Comparison of ENCODE assay signal across 28 cellular contexts in the genomic region with DNA sequence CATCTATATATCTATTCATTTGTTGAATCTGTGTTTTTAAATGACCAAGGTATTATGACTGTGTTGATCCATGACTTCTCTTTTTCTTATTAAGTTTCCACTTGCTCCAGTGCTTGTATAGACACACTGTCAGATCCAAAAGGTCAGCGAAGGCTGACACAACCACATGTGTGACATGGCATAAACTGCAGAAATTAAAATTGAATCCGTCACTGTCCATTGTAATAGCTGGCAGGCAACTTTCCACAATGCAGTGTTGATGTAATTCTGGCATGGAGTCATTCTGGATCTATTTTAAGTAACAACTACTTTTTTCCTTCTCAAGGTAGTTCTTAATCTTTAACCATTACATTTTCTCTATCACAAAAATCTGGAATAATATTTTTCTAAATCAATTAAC.
A peak's percentile ranks its signal among the peaks of the same experiment; 100 is the strongest.
DNase-seq lines count a peak whose midpoint lies in the region; ATAC-seq and TF ChIP-seq lines count a peak whose summit lies in the region.
"Had no signal": no experiment of that assay in that cellular context is flagged by ENCODE, and none has a peak within 500 bp of the region (broad histone marks: within the 10 kb centered on the region; RNA-seq: fewer than 3 reads in every experiment).

No MANE protein-coding gene starts in this region.

- no peak for TF ChIP-seq CTCF in fibroblast of mammary gland (conservative IDR thresholded peaks at IDR 0.05; ENCODE audit: control insufficient read depth, insufficient read depth, low read depth, low read length)
- no peak for TF ChIP-seq CTCF in neural progenitor cell (IDR thresholded peaks at IDR 0.05)
- TF ChIP-seq CTCF in suprapubic skin (IDR thresholded peaks at IDR 0.05), result no peak

- H3K4me3 Mint-ChIP-seq in naive thymus-derived CD4-positive, alpha-beta T cell, result no peak overlapping the region
- H3K4me3 Mint-ChIP-seq in neural progenitor cell, result no peak overlapping the region
- H3K4me3 Mint-ChIP-seq: activated B cell treated with CpG ODN at 0.5 μM for 24 hours; activated T-cell treated with anti-CD3 and anti-CD28 coated beads, Interleukin-2, amount 50 U/mL, for 24 hours; central memory CD8-positive, alpha-beta T cell; IgD-negative memory B cell; stimulated activated effector memory CD8-positive, alpha-beta T cell treated with anti-CD3 and anti-CD28 coated beads, Interleukin-12 subunit alpha, Interleukin-12 subunit beta, amount 100 ng/mL, for 72 hours; T-cell had no signal

- CTCF ChIA-PET in naive thymus-derived CD4-positive, alpha-beta T cell (lab: Charles Lee), result no interaction called here

- H3K4me3 ChIP-seq in fibroblast of mammary gland (ENCODE audit: control insufficient read depth, low read depth, low read length) (no peak overlapping the region), right cardiac atrium (ENCODE audit: low read length) (no peak overlapping the region), neural progenitor cell (no peak overlapping the region), suprapubic skin (no peak overlapping the region)
- H3K4me3 ChIP-seq in naive thymus-derived CD4-positive, alpha-beta T cell (ENCODE audit: low read length), result no peak overlapping the region
- H3K4me3 ChIP-seq: BLaER1 treated with 17β-estradiol and CSF1 and Interleukin-3, amounts not matched to agents 10 nM and 100 nM; esophagus squamous epithelium; prostate gland; SJCRH30 had no signal

- H3F3A ChIP-seq in neural progenitor cell (ENCODE audit: low read depth), result no peaks in the 10 kb centered on the region

- H2AFZ ChIP-seq in neural progenitor cell (replicated peaks), result no peak overlapping the region

- H3K9ac ChIP-seq in neural progenitor cell, result no peak overlapping the region
- H3K9ac ChIP-seq: BLaER1 treated with 17β-estradiol and CSF1 and Interleukin-3, amounts not matched to agents 10 nM and 100 nM had no signal

- H3K9me3 ChIP-seq in right cardiac atrium (ENCODE audit: control insufficient read depth, low read length) (no peaks in the 10 kb centered on the region), neural progenitor cell (ENCODE audit: low read depth) (no peaks in the 10 kb centered on the region), suprapubic skin (no peaks in the 10 kb centered on the region)
- no peaks in the 10 kb centered on the region for H3K9me3 ChIP-seq in naive thymus-derived CD4-positive, alpha-beta T cell (ENCODE audit: control insufficient read depth in 2 of 3, low read length in 3 of 3)
- H3K9me3 ChIP-seq: prostate gland, SJCRH30 had no signal

- POLR2A ChIA-PET in naive thymus-derived CD4-positive, alpha-beta T cell (lab: Charles Lee), result no interaction called here

- H3K4me2 ChIP-seq in neural progenitor cell, result no peak overlapping the region
- H3K4me2 ChIP-seq: BLaER1 treated with 17β-estradiol and CSF1 and Interleukin-3, amounts not matched to agents 10 nM and 100 nM had no signal

- no peak for TF ChIP-seq POLR2A in suprapubic skin (IDR thresholded peaks at IDR 0.05)

- H3K27ac ChIP-seq in right cardiac atrium (ENCODE audit: low read length), result no peak overlapping the region
- no peak overlapping the region for H3K27ac ChIP-seq in naive thymus-derived CD4-positive, alpha-beta T cell (ENCODE audit: low read depth, low read length)
- H3K27ac ChIP-seq in neural progenitor cell, result no peak overlapping the region
- no peak overlapping the region for H3K27ac ChIP-seq in suprapubic skin
- H3K27ac ChIP-seq: BLaER1 treated with 17β-estradiol and CSF1 and Interleukin-3, amounts not matched to agents 10 nM and 100 nM; esophagus squamous epithelium; prostate gland; SJCRH30 had no signal

- WGBS in right cardiac atrium, result 50% methylated on average over 2 of the region's 2 CpGs
- 45% methylated on average over 2 of the region's 2 CpGs for WGBS in suprapubic skin

- no peaks in the 10 kb centered on the region for H4K20me1 ChIP-seq in neural progenitor cell (ENCODE audit: low read depth)
- H4K20me1 ChIP-seq: BLaER1 treated with 17β-estradiol and CSF1 and Interleukin-3, amounts not matched to agents 10 nM and 100 nM had no signal

- TF ChIP-seq EP300 in suprapubic skin (IDR thresholded peaks at IDR 0.05), result no peak

- H3K36me3 ChIP-seq in naive thymus-derived CD4-positive, alpha-beta T cell (ENCODE audit: control insufficient read depth in 2 of 3, insufficient read depth in 3 of 3, low read length in 3 of 3), result no peaks in the 10 kb centered on the region
- no peaks in the 10 kb centered on the region for H3K36me3 ChIP-seq in neural progenitor cell
- no peaks in the 10 kb centered on the region for H3K36me3 ChIP-seq in suprapubic skin
- H3K36me3 ChIP-seq: BLaER1 treated with 17β-estradiol and CSF1 and Interleukin-3, amounts not matched to agents 10 nM and 100 nM; esophagus squamous epithelium; prostate gland; SJCRH30 had no signal

- H3K36me3 Mint-ChIP-seq in naive thymus-derived CD4-positive, alpha-beta T cell, result peaks cover 0 to 37% (median 16%) of the 10 kb centered on the region in 5 donors
- H3K36me3 Mint-ChIP-seq in neural progenitor cell, result peaks cover 3% of the 10 kb centered on the region
- H3K36me3 Mint-ChIP-seq: stimulated activated effector memory CD8-positive, alpha-beta T cell treated with anti-CD3 and anti-CD28 coated beads, Interleukin-12 subunit alpha, Interleukin-12 subunit beta, amount 100 ng/mL, for 72 hours had no signal

- H3K4me1 ChIP-seq in right cardiac atrium (ENCODE audit: control insufficient read depth, insufficient read depth, low read length) (peaks cover 2% of the 10 kb centered on the region), neural progenitor cell (no peaks in the 10 kb centered on the region), suprapubic skin (peaks cover 16% of the 10 kb centered on the region)
- no peaks in the 10 kb centered on the region for H3K4me1 ChIP-seq in naive thymus-derived CD4-positive, alpha-beta T cell (ENCODE audit: control insufficient read depth in 2 of 2, insufficient read depth in 2 of 2, low read length in 2 of 2)
- H3K4me1 ChIP-seq: BLaER1 treated with 17β-estradiol and CSF1 and Interleukin-3, amounts not matched to agents 10 nM and 100 nM; prostate gland; SJCRH30 had no signal

- ATAC-seq in right cardiac atrium, result peak; percentile 52 to 56
- ATAC-seq in naive thymus-derived CD4-positive, alpha-beta T cell, result no peak
- ATAC-seq: HCT116; left lobe of liver; stimulated activated effector memory CD8-positive, alpha-beta T cell treated with anti-CD3 and anti-CD28 coated beads, Interleukin-12 subunit alpha, Interleukin-12 subunit beta, amount 100 ng/mL, for 72 hours; T-cell had no signal

- no peaks in the 10 kb centered on the region for H3K27me3 Mint-ChIP-seq in naive thymus-derived CD4-positive, alpha-beta T cell
- no peaks in the 10 kb centered on the region for H3K27me3 Mint-ChIP-seq in neural progenitor cell (ENCODE audit: insufficient read depth, low read depth)
- H3K27me3 Mint-ChIP-seq: activated B cell treated with CpG ODN at 0.5 μM for 24 hours; activated T-cell treated with anti-CD3 and anti-CD28 coated beads, Interleukin-2, amount 50 U/mL, for 24 hours; central memory CD8-positive, alpha-beta T cell; IgD-negative memory B cell; T-cell had no signal

- H3K4me1 Mint-ChIP-seq in naive thymus-derived CD4-positive, alpha-beta T cell, result no peaks in the 10 kb centered on the region
- no peaks in the 10 kb centered on the region for H3K4me1 Mint-ChIP-seq in neural progenitor cell
- H3K4me1 Mint-ChIP-seq: activated B cell treated with CpG ODN at 0.5 μM for 24 hours; central memory CD8-positive, alpha-beta T cell; IgD-negative memory B cell; stimulated activated effector memory CD8-positive, alpha-beta T cell treated with anti-CD3 and anti-CD28 coated beads, Interleukin-12 subunit alpha, Interleukin-12 subunit beta, amount 100 ng/mL, for 72 hours; T-cell had no signal

- peak; percentile 34 for DNase-seq in AG20443 (ENCODE audit: low spot score)
- DNase-seq in NCI-H446 treated with DMSO at 0.1 percent for 48 hours (lab: John Stamatoyannopoulos, UW), result peak; percentile 48
- peak; percentile 46 for DNase-seq in fibroblast of mammary gland (ENCODE audit: low read depth)
- no peak for DNase-seq in right cardiac atrium
- DNase-seq in naive thymus-derived CD4-positive, alpha-beta T cell, result no peak
- no peak for DNase-seq in neural progenitor cell (ENCODE audit: low spot score)
- no peak for DNase-seq in NOMO-1 treated with DMSO at 0.1 percent for 48 hours (lab: John Stamatoyannopoulos, UW; ENCODE audit: unreplicated experiment)
- DNase-seq in suprapubic skin (ENCODE audit: low spot score in 2 of 2), result no peak
- DNase-seq: ACHN; activated B cell treated with CpG ODN at 0.5 μM for 24 hours; activated CD4-positive, alpha-beta T cell treated with anti-CD3 and anti-CD28 coated beads, Interleukin-2, amount 50 U/mL, for 1 hour; activated gamma-delta T cell treated with Interleukin-2 at 50 U/mL for 16 hours; activated T-cell treated with anti-CD3 and anti-CD28 coated beads, Interleukin-2, amount 50 U/mL, for 24 hours; DMS153; esophagus squamous epithelium; NCI-H1436 treated with DMSO at 0.1 percent for 48 hours; NCI-H226; nucleus accumbens; SJCRH30; T-cell; trophoblast cell had no signal

- H3K27me3 ChIP-seq in right cardiac atrium (ENCODE audit: control insufficient read depth, insufficient read depth) (no peaks in the 10 kb centered on the region), neural progenitor cell (no peaks in the 10 kb centered on the region), suprapubic skin (no peaks in the 10 kb centered on the region)
- H3K27me3 ChIP-seq in naive thymus-derived CD4-positive, alpha-beta T cell (ENCODE audit: control insufficient read depth in 2 of 2, insufficient read depth in 2 of 2, low read length in 2 of 2), result no peaks in the 10 kb centered on the region
- H3K27me3 ChIP-seq: BLaER1 treated with 17β-estradiol and CSF1 and Interleukin-3, amounts not matched to agents 10 nM and 100 nM; esophagus squamous epithelium; SJCRH30 had no signal

- H3K9me3 Mint-ChIP-seq in naive thymus-derived CD4-positive, alpha-beta T cell, result peaks cover 0 to 21% (median 9%) of the 10 kb centered on the region in 11 donors
- H3K9me3 Mint-ChIP-seq in neural progenitor cell, result no peaks in the 10 kb centered on the region

- H3K27ac Mint-ChIP-seq in naive thymus-derived CD4-positive, alpha-beta T cell, result no peak overlapping the region
- no peak overlapping the region for H3K27ac Mint-ChIP-seq in neural progenitor cell
- H3K27ac Mint-ChIP-seq: activated B cell treated with CpG ODN at 0.5 μM for 24 hours; activated T-cell treated with anti-CD3 and anti-CD28 coated beads, Interleukin-2, amount 50 U/mL, for 24 hours; IgD-negative memory B cell; stimulated activated effector memory CD8-positive, alpha-beta T cell treated with anti-CD3 and anti-CD28 coated beads, Interleukin-12 subunit alpha, Interleukin-12 subunit beta, amount 100 ng/mL, for 72 hours; T-cell had no signal

- no peaks in the 10 kb centered on the region for H3K79me2 ChIP-seq in neural progenitor cell (ENCODE audit: low read depth)

- intact Hi-C loops in right cardiac atrium (cut with DNase I), result no loop called here
- intact Hi-C loops in naive thymus-derived CD4-positive, alpha-beta T cell (cut with micrococcal nuclease), result no loop called here

Comparison
In these comparisons a context has a peak if more than half of its experiments do, and no peak if none do; other contexts are left out.
1. DNase-seq: peak in AG20443 (single experiment), NCI-H446 treated with DMSO at 0.1 percent for 48 hours (single experiment) and fibroblast of mammary gland (single experiment); none in right cardiac atrium (0 of 3), naive thymus-derived CD4-positive, alpha-beta T cell (0 of 9), neural progenitor cell (single experiment), NOMO-1 treated with DMSO at 0.1 percent for 48 hours (single experiment) and suprapubic skin (0 of 2).